Comparison of ENCODE assay signal across 1 cellular context in genomic region chr11:125345706-125346561, GRCh38.
TF ChIP-seq lines count a peak whose summit lies in the region.

No MANE protein-coding gene starts in this region.

TF ChIP-seq in H1, 55 proteins besides CTCF, POLR2A, EP300 and RAD21 (continued from another document):
- TF ChIP-seq, protein P1, sequence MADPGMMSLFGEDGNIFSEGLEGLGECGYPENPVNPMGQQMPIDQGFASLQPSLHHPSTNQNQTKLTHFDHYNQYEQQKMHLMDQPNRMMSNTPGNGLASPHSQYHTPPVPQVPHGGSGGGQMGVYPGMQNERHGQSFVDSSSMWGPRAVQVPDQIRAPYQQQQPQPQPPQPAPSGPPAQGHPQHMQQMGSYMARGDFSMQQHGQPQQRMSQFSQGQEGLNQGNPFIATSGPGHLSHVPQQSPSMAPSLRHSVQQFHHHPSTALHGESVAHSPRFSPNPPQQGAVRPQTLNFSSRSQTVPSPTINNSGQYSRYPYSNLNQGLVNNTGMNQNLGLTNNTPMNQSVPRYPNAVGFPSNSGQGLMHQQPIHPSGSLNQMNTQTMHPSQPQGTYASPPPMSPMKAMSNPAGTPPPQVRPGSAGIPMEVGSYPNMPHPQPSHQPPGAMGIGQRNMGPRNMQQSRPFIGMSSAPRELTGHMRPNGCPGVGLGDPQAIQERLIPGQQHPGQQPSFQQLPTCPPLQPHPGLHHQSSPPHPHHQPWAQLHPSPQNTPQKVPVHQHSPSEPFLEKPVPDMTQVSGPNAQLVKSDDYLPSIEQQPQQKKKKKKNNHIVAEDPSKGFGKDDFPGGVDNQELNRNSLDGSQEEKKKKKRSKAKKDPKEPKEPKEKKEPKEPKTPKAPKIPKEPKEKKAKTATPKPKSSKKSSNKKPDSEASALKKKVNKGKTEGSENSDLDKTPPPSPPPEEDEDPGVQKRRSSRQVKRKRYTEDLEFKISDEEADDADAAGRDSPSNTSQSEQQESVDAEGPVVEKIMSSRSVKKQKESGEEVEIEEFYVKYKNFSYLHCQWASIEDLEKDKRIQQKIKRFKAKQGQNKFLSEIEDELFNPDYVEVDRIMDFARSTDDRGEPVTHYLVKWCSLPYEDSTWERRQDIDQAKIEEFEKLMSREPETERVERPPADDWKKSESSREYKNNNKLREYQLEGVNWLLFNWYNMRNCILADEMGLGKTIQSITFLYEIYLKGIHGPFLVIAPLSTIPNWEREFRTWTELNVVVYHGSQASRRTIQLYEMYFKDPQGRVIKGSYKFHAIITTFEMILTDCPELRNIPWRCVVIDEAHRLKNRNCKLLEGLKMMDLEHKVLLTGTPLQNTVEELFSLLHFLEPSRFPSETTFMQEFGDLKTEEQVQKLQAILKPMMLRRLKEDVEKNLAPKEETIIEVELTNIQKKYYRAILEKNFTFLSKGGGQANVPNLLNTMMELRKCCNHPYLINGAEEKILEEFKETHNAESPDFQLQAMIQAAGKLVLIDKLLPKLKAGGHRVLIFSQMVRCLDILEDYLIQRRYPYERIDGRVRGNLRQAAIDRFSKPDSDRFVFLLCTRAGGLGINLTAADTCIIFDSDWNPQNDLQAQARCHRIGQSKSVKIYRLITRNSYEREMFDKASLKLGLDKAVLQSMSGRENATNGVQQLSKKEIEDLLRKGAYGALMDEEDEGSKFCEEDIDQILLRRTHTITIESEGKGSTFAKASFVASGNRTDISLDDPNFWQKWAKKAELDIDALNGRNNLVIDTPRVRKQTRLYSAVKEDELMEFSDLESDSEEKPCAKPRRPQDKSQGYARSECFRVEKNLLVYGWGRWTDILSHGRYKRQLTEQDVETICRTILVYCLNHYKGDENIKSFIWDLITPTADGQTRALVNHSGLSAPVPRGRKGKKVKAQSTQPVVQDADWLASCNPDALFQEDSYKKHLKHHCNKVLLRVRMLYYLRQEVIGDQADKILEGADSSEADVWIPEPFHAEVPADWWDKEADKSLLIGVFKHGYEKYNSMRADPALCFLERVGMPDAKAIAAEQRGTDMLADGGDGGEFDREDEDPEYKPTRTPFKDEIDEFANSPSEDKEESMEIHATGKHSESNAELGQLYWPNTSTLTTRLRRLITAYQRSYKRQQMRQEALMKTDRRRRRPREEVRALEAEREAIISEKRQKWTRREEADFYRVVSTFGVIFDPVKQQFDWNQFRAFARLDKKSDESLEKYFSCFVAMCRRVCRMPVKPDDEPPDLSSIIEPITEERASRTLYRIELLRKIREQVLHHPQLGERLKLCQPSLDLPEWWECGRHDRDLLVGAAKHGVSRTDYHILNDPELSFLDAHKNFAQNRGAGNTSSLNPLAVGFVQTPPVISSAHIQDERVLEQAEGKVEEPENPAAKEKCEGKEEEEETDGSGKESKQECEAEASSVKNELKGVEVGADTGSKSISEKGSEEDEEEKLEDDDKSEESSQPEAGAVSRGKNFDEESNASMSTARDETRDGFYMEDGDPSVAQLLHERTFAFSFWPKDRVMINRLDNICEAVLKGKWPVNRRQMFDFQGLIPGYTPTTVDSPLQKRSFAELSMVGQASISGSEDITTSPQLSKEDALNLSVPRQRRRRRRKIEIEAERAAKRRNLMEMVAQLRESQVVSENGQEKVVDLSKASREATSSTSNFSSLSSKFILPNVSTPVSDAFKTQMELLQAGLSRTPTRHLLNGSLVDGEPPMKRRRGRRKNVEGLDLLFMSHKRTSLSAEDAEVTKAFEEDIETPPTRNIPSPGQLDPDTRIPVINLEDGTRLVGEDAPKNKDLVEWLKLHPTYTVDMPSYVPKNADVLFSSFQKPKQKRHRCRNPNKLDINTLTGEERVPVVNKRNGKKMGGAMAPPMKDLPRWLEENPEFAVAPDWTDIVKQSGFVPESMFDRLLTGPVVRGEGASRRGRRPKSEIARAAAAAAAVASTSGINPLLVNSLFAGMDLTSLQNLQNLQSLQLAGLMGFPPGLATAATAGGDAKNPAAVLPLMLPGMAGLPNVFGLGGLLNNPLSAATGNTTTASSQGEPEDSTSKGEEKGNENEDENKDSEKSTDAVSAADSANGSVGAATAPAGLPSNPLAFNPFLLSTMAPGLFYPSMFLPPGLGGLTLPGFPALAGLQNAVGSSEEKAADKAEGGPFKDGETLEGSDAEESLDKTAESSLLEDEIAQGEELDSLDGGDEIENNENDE (IDR thresholded peaks at IDR 0.05; ENCODE audit: insufficient replicate concordance, low read length), result no peak
TF ChIP-seq in H1: peak in this region for 1.
